In genomic region chr1:236685917-236686814, GRCh38 we compare ENCODE assay signal across 8 cellular contexts. TPM values are rescaled to one million over a fixed set of nuclear protein-coding genes. Genes with fewer than 3 reads are reported as not detected.
DNase-seq lines count a peak whose midpoint lies in the region; ATAC-seq and TF ChIP-seq lines count a peak whose summit lies in the region.

Gene ACTN2, plus strand, starts transcription at chr1:236686499. Its CDS starts 175 bp downstream, at chr1:236686674.

- H3K36me3 Mint-ChIP-seq in activated naive CD4-positive, alpha-beta T cell treated with anti-CD3 and anti-CD28 coated beads, Interleukin-2, amount 50 U/mL, for 24 hours, result peaks cover 4% of the 10 kb centered on the region

- no peaks in the 10 kb centered on the region for H3K9me3 Mint-ChIP-seq in activated naive CD4-positive, alpha-beta T cell treated with anti-CD3 and anti-CD28 coated beads, Interleukin-2, amount 50 U/mL, for 24 hours

- ATAC-seq in GM18873 (IDR thresholded peaks at IDR 0.05; ENCODE audit: low FRiP score, unreplicated experiment) (peak; percentile 57), HG03039 (IDR thresholded peaks at IDR 0.05; ENCODE audit: unreplicated experiment) (peak; percentile 67), RWPE2 (ENCODE audit: low read depth) (peak; percentile 58), heart right ventricle (peak; percentile 22 to 81 (median 58)), HG03196 (IDR thresholded peaks at IDR 0.05; ENCODE audit: unreplicated experiment) (no peak)

- no peaks in the 10 kb centered on the region for H3K36me3 ChIP-seq in RWPE2 (ENCODE audit: low read depth)
- H3K36me3 ChIP-seq in heart right ventricle, result no peaks in the 10 kb centered on the region
- H3K36me3 ChIP-seq in prostate gland, result no peaks in the 10 kb centered on the region
- no peaks in the 10 kb centered on the region for H3K36me3 ChIP-seq in vagina

- peak within 1 kb of the TSS; percentile 83 for H3K4me3 Mint-ChIP-seq in activated naive CD4-positive, alpha-beta T cell treated with anti-CD3 and anti-CD28 coated beads, Interleukin-2, amount 50 U/mL, for 24 hours

- DNase-seq in RWPE2 (ENCODE audit: low spot score), result no peak
- peak; percentile 54 to 77 for DNase-seq in heart right ventricle
- no peak for DNase-seq in prostate gland (ENCODE audit: low spot score)
- DNase-seq in vagina (ENCODE audit: extremely low spot score in 2 of 2), result no peak

- H3K4me3 ChIP-seq in RWPE2 (ENCODE audit: severe bottlenecking), result peak within 1 kb of the TSS; percentile 19
- H3K4me3 ChIP-seq in heart right ventricle, result peak within 1 kb of the TSS; percentile 42 to 74 (median 64)
- peak within 1 kb of the TSS; percentile 19 to 30 for H3K4me3 ChIP-seq in prostate gland
- H3K4me3 ChIP-seq in vagina, result peak within 1 kb of the TSS; percentile 43 to 53

- WGBS in heart right ventricle, 2 donors, result 5 to 6% methylated on average over 61 to 93 of the region's 93 CpGs
- 10% methylated on average over 57 of the region's 93 CpGs for WGBS in prostate gland

- no peak for TF ChIP-seq CTCF in RWPE2 (IDR thresholded peaks at IDR 0.05; ENCODE audit: poor library complexity, severe bottlenecking)
- TF ChIP-seq CTCF in heart right ventricle (IDR thresholded peaks at IDR 0.05), result no peak
- no peak for TF ChIP-seq CTCF in prostate gland (IDR thresholded peaks at IDR 0.05)
- no peak for TF ChIP-seq CTCF in vagina (IDR thresholded peaks at IDR 0.05)

- H3K27ac Mint-ChIP-seq in activated naive CD4-positive, alpha-beta T cell treated with anti-CD3 and anti-CD28 coated beads, Interleukin-2, amount 50 U/mL, for 24 hours, result peak within 1 kb of the TSS; percentile 87

- H3K27ac ChIP-seq in RWPE2 (ENCODE audit: poor library complexity, severe bottlenecking), result no peak within 1 kb of the TSS
- H3K27ac ChIP-seq in heart right ventricle, result peak within 1 kb of the TSS; percentile 87 to 99 (median 95)
- H3K27ac ChIP-seq in prostate gland, result no peak within 1 kb of the TSS
- H3K27ac ChIP-seq in vagina, result no peak within 1 kb of the TSS

- H3K27me3 ChIP-seq in RWPE2 (ENCODE audit: insufficient read depth, poor library complexity, severe bottlenecking), result peaks cover 11% of the 10 kb centered on the region
- H3K27me3 ChIP-seq in heart right ventricle, result peaks cover 0 to 45% (median 6%) of the 10 kb centered on the region in 7 donors
- peaks cover 4% of the 10 kb centered on the region for H3K27me3 ChIP-seq in prostate gland (replicated peaks; ENCODE audit: insufficient read depth)
- H3K27me3 ChIP-seq in vagina, result no peaks in the 10 kb centered on the region

- H3K4me1 Mint-ChIP-seq in activated naive CD4-positive, alpha-beta T cell treated with anti-CD3 and anti-CD28 coated beads, Interleukin-2, amount 50 U/mL, for 24 hours, result peaks cover 25% of the 10 kb centered on the region

- H3K4me1 ChIP-seq in RWPE2 (ENCODE audit: insufficient read depth, poor library complexity, severe bottlenecking), result no peaks in the 10 kb centered on the region
- peaks cover 0 to 15% (median 4%) of the 10 kb centered on the region in 9 donors for H3K4me1 ChIP-seq in heart right ventricle
- H3K4me1 ChIP-seq in prostate gland (replicated peaks), result no peaks in the 10 kb centered on the region
- peaks cover 11% of the 10 kb centered on the region for H3K4me1 ChIP-seq in vagina

- TF ChIP-seq POLR2A in prostate gland (IDR thresholded peaks at IDR 0.05), result no peak
- TF ChIP-seq POLR2A in vagina (IDR thresholded peaks at IDR 0.05), result no peak

- H3K27me3 Mint-ChIP-seq in activated naive CD4-positive, alpha-beta T cell treated with anti-CD3 and anti-CD28 coated beads, Interleukin-2, amount 50 U/mL, for 24 hours, result peaks cover 40% of the 10 kb centered on the region

- intact Hi-C loops in heart right ventricle (cut with DNase I) (loop anchor here in 3 of 10 donors (5.0 kb wide), 3 partner anchors 61 to 79 kb away; no protein-coding TSS in a partner anchor), prostate gland (cut with DNase I) (no loop called here), vagina (cut with DNase I) (no loop called here)

- H3K9me3 ChIP-seq in RWPE2 (ENCODE audit: severe bottlenecking) (no peaks in the 10 kb centered on the region), heart right ventricle (peaks cover 0 to 8% (median 0%) of the 10 kb centered on the region in 11 donors), prostate gland (no peaks in the 10 kb centered on the region), vagina (no peaks in the 10 kb centered on the region)

RNA-seq across cellular contexts. Expression of gene ACTN2, which starts in this region (rescaled TPM):
- 1,000 to 10,000 TPM; 2,366 to 4,290 (median 3,682) TPM for total RNA-seq in heart right ventricle
- polyA plus RNA-seq in heart right ventricle, result 1,000 to 10,000 TPM in 1 of 2 donors, 100 to 1,000 TPM in 1; 599 to 1,375 TPM
- total RNA-seq in prostate gland, result 10 to 100 TPM in 1 of 2 donors, 1 to 10 TPM in 1; 7.6 to 36.4 TPM
- total RNA-seq in vagina, result 1.5 TPM

Comparison
In these comparisons a context has a peak if more than half of its experiments do, and no peak if none do; other contexts are left out.
1. RNA of gene ACTN2 (total RNA-seq): 2,366 to 4,290 TPM in heart right ventricle; 7.6 to 36.4 TPM in prostate gland and 1.5 TPM in vagina (single experiment); every median in the first group is over 10 times any median in the second.
2. DNase-seq: peak in heart right ventricle (2 of 2); none in RWPE2 (single experiment), prostate gland (single experiment) and vagina (0 of 2).
3. H3K27ac ChIP-seq: peak in heart right ventricle (10 of 10); none in RWPE2 (single experiment), prostate gland (0 of 2) and vagina (single experiment).
4. Peak in every context shown above with its lines, with median percentiles within 50 percentile points of each other: H3K4me3 ChIP-seq.